In genomic region chr4:100736651-100737450, GRCh38 we compare ENCODE assay signal across 12 cellular contexts.
DNase-seq lines count a peak whose midpoint lies in the region; ATAC-seq, FAIRE-seq and TF ChIP-seq lines count a peak whose summit lies in the region.
"Had no signal": no experiment of that assay in that cellular context is flagged by ENCODE, and none has a peak within 500 bp of the region (broad histone marks: within the 10 kb centered on the region; RNA-seq: fewer than 3 reads in every experiment).

No MANE protein-coding gene starts in this region.

- no peak for ATAC-seq in HG03039 (IDR thresholded peaks at IDR 0.05; ENCODE audit: unreplicated experiment)

- H3K79me2 ChIP-seq in SK-N-SH (ENCODE audit: insufficient read depth): no peaks in the 10 kb centered on the region; the same call in 1 of the 2 replicates

- H3K4me1 Mint-ChIP-seq in immature natural killer cell: no peaks in the 10 kb centered on the region

- CTCF ChIA-PET in SK-N-SH (lab: Yijun Ruan, JAX): interaction anchor here (1.0 kb wide), 1 partner anchor 26 kb away, joined by 3 read pairs; no protein-coding TSS in a partner anchor

- FAIRE-seq in GM12892 (lab: Jason Lieb, UNC): no peak
- FAIRE-seq: kidney had no signal

- H3K9ac ChIP-seq in SK-N-SH: no peak overlapping the region; the same call in 1 of the 2 replicates

- H3K4me1 ChIP-seq in SK-N-SH (ENCODE audit: control insufficient read depth in 1 of 2, insufficient read depth in 2 of 2, low read depth in 1 of 2, low read length in 1 of 2): peaks cover 0 to 23% of the 10 kb centered on the region in 2 experiments
- H3K4me1 ChIP-seq: thyroid gland had no signal

- TF ChIP-seq POLR2A in GM12892 (IDR thresholded peaks at IDR 0.05; ENCODE audit: low read depth, low read length): no peak

- H3K27me3 ChIP-seq in SK-N-SH (ENCODE audit: insufficient read depth): no peaks in the 10 kb centered on the region
- H3K27me3 ChIP-seq: thyroid gland had no signal

- peak; percentile 74 to 96 for TF ChIP-seq EP300 in SK-N-SH (IDR thresholded peaks at IDR 0.05; ENCODE audit: borderline replicate concordance in 1 of 2, low read depth in 1 of 2, low read length in 1 of 2)

- peaks cover 0 to 3% (median 0%) of the 10 kb centered on the region in 3 donors for H3K27me3 Mint-ChIP-seq in immature natural killer cell (ENCODE audit: low read depth in 3 of 3)
- H3K27me3 Mint-ChIP-seq: brain had no signal

- TF ChIP-seq RAD21 in SK-N-SH (IDR thresholded peaks at IDR 0.05; ENCODE audit: low read length): no peak

- peaks cover 0 to 3% (median 0%) of the 10 kb centered on the region in 3 donors for H3K36me3 Mint-ChIP-seq in immature natural killer cell
- H3K36me3 Mint-ChIP-seq: brain had no signal

- H3K4me3 ChIP-seq in SK-N-SH (ENCODE audit: low read depth in 2 of 2, low read length in 1 of 2) (no peak overlapping the region; a peak in 1 of 4 replicates), foreskin fibroblast (ENCODE audit: low read depth in 1 of 2, low read length in 2 of 2) (no peak overlapping the region), skeletal muscle cell (ENCODE audit: low read depth, low read length) (no peak overlapping the region)
- H3K4me3 ChIP-seq: thyroid gland had no signal

- POLR2A ChIA-PET in SK-N-SH (lab: Yijun Ruan, JAX): no interaction called here

- DNase-seq in H4 (ENCODE audit: low spot score) (peak; percentile 69), SK-N-SH (no peak), foreskin fibroblast (peak; percentile 74 to 91), skeletal muscle cell (ENCODE audit: low read depth) (peak; percentile 81), GM12892 (ENCODE audit: insufficient read length) (no peak), immature natural killer cell (no peak), OCI-M2 (lab: John Stamatoyannopoulos, UW; ENCODE audit: unreplicated experiment) (no peak)
- DNase-seq: activated CD4-positive, alpha-beta T cell treated with anti-CD3 and anti-CD28 coated beads, Interleukin-2, amount 50 U/mL, for 4 hours; kidney; thyroid gland had no signal

- no peak overlapping the region for H3K27ac Mint-ChIP-seq in immature natural killer cell

- H3K27ac ChIP-seq in SK-N-SH (ENCODE audit: low read depth in 2 of 2, low read length in 1 of 2): peak overlapping the region; percentile 83 to 93

- H3K4me3 Mint-ChIP-seq in immature natural killer cell: no peak overlapping the region
- H3K4me3 Mint-ChIP-seq: brain had no signal

- peaks cover 9% of the 10 kb centered on the region; the same call in 1 of the 2 replicates for H3K9me3 ChIP-seq in SK-N-SH
- H3K9me3 ChIP-seq: thyroid gland had no signal

- H3K9me2 ChIP-seq in SK-N-SH: no peaks in the 10 kb centered on the region

- TF ChIP-seq CTCF in SK-N-SH (IDR thresholded peaks at IDR 0.05) (no peak), foreskin fibroblast (IDR thresholded peaks at IDR 0.05; ENCODE audit: low read depth, low read length) (no peak)

- H3K9me3 Mint-ChIP-seq in immature natural killer cell: peaks cover 0 to 10% (median 5%) of the 10 kb centered on the region in 6 donors

- peak overlapping the region; percentile 63; the same call in 1 of the 2 replicates for H3K4me2 ChIP-seq in SK-N-SH

- no peaks in the 10 kb centered on the region for H4K20me1 ChIP-seq in SK-N-SH (ENCODE audit: insufficient read depth)

- H2AFZ ChIP-seq in SK-N-SH (ENCODE audit: low read depth): no peak overlapping the region

- H3K36me3 ChIP-seq in SK-N-SH (replicated peaks in 1 of 2; ENCODE audit: control insufficient read depth in 1 of 2, insufficient read depth in 2 of 2, low read length in 1 of 2): peaks cover 0 to 16% of the 10 kb centered on the region in 2 experiments
- H3K36me3 ChIP-seq: thyroid gland had no signal

- peaks cover 30% of the 10 kb centered on the region for H3F3A ChIP-seq in SK-N-SH (replicated peaks; ENCODE audit: insufficient read depth)

- 34% methylated on average over 2 of the region's 2 CpGs for WGBS in SK-N-SH (ENCODE audit: low lambda C conversion rate)

TF ChIP-seq in SK-N-SH, 30 proteins besides CTCF, POLR2A, EP300 and RAD21 (continues in another document):
- TF ChIP-seq NRF1 (IDR thresholded peaks at IDR 0.05; ENCODE audit: low read depth, low read length) (no peak), ZBTB33 (IDR thresholded peaks at IDR 0.05; ENCODE audit: borderline replicate concordance, low read depth) (peak; percentile 41; the same call in 1 of the 2 replicates), SIN3A (IDR thresholded peaks at IDR 0.05; ENCODE audit: borderline replicate concordance, low read depth, low read length) (no peak), CHD2 (IDR thresholded peaks at IDR 0.05; ENCODE audit: low read length, partially characterized antibody) (no peak), RFX5 (IDR thresholded peaks at IDR 0.05; ENCODE audit: low read length) (no peak), MEF2A (IDR thresholded peaks at IDR 0.05; ENCODE audit: borderline replicate concordance, low read depth) (peak; percentile 96), PBX3 (IDR thresholded peaks at IDR 0.05) (peak; percentile 97), GABPA (IDR thresholded peaks at IDR 0.05; ENCODE audit: low read depth) (no peak), ELF1 (IDR thresholded peaks at IDR 0.05) (peak; percentile 37; the same call in 1 of the 2 replicates), TAF1 (IDR thresholded peaks at IDR 0.05; ENCODE audit: borderline replicate concordance, low read depth, low read length) (no peak), TEAD4 (IDR thresholded peaks at IDR 0.05; ENCODE audit: borderline replicate concordance, insufficient read depth) (peak; percentile 94), TCF12 (IDR thresholded peaks at IDR 0.05) (peak; percentile 99), YY1 (IDR thresholded peaks at IDR 0.05; ENCODE audit: low read depth) (peak; percentile 79; the same call in 1 of the 2 replicates), RCOR1 (IDR thresholded peaks at IDR 0.05; ENCODE audit: low read length) (no peak), JUND (IDR thresholded peaks at IDR 0.05) (peak; percentile 95), GATA2 (CRISPR knock-in tag; IDR thresholded peaks at IDR 0.05) (no peak), FOXM1 (IDR thresholded peaks at IDR 0.05; ENCODE audit: low read depth) (peak; percentile 96), IRF3 (IDR thresholded peaks at IDR 0.05; ENCODE audit: low read depth, low read length) (no peak), NFIC (IDR thresholded peaks at IDR 0.05; ENCODE audit: borderline replicate concordance) (peak; percentile 95), MXI1 (IDR thresholded peaks at IDR 0.05; ENCODE audit: low read depth, low read length) (no peak)

Comparison
In these comparisons a context has a peak if more than half of its experiments do, and no peak if none do; other contexts are left out.
1. DNase-seq: peak in H4 (single experiment), foreskin fibroblast (2 of 2) and skeletal muscle cell (single experiment); none in SK-N-SH (single experiment), GM12892 (single experiment), immature natural killer cell (0 of 3) and OCI-M2 (single experiment).